In the genomic region with DNA sequence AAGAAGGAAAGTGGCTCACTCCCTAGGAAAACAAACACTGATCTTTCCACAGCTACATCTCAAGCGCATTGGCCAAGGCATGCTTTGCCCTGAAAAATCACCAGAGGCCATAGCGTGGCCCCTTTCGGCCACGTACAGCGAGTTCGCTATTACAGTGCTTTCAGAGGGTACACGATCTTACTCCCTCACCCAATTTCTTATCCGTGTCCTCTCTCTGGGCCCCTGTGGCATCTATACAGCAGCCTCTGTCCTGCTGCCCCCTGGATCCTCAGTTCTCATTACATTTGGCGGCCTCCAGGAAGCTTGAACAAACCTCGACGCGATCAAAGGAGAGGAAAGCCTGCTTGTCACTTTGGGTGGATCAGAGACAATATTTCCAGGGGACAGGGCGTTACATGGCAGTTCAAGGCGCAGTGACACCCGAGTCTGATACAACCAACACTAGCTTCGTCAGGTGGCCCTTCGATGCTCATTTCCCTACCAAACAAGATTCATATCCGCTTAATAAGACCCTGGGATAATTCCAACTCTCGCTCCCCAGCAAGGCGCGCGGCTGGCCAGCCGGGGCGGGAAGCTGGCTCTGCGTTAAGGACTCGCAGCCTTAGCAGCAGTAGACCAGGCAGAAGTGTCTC, we compare ENCODE assay signal across 1 cellular context.
TF ChIP-seq lines count a peak whose summit lies in the region.

No MANE protein-coding gene starts in this region.

TF ChIP-seq in WTC11, 78 proteins besides CTCF, POLR2A, EP300 and RAD21 (continued from another document):
- TF ChIP-seq, protein P1, sequence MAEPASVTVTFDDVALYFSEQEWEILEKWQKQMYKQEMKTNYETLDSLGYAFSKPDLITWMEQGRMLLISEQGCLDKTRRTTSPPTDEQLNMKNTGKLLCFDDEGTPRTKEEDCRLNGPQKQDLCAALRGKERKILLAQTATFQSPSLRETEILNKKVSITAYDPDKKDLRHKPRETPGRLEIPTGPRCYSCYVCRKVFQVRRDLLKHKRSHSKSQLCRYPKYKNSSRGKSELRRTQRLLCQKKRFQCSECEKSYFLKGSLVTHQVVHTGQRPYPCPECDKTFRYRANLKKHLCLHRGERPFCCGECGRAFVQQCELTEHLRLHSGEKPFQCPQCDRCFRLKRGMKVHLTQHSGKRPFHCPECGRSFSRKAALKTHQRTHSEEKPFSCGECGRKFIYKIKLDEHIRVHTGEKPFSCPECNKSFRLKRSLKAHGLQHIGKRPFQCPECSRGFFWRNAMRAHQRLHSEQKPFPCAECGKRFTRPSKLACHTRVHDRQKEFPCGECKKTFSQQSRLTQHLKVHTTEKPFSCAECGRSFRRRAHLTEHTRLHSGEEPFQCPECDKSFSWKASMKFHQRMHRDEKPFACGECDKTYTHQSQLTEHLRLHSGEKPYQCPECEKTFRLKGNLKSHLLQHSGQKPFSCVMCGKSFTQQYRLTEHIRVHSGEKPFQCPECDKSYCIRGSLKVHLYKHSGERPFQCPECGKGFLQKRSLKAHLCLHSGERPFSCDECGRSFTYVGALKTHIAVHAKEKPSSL (CRISPR knock-in tag; conservative IDR thresholded peaks at IDR 0.05) = no peak
- TF ChIP-seq NFE2L1 (CRISPR knock-in tag; IDR thresholded peaks at IDR 0.05) = no peak
- TF ChIP-seq RORB (CRISPR knock-in tag; IDR thresholded peaks at IDR 0.05) = no peak
- TF ChIP-seq TEAD1 (CRISPR knock-in tag; IDR thresholded peaks at IDR 0.05) = no peak
